2 cellular contexts compared by ENCODE assay signal in genomic region chr15:59401051-59401450, GRCh38. TPM values are rescaled to one million over a fixed set of nuclear protein-coding genes. Genes with fewer than 3 reads are reported as not detected.
"Had no signal": no experiment of that assay in that cellular context is flagged by ENCODE, and none has a peak within 500 bp of the region (broad histone marks: within the 10 kb centered on the region; RNA-seq: fewer than 3 reads in every experiment).

No MANE protein-coding gene starts in this region.

RNA-seq across cellular contexts. Expression of gene FAM81A, which starts 36.9 kb away (rescaled TPM):
- total RNA-seq: ascending aorta, dermis blood vessel endothelial cell had no signal
